8 cellular contexts compared by ENCODE assay signal in the genomic region with DNA sequence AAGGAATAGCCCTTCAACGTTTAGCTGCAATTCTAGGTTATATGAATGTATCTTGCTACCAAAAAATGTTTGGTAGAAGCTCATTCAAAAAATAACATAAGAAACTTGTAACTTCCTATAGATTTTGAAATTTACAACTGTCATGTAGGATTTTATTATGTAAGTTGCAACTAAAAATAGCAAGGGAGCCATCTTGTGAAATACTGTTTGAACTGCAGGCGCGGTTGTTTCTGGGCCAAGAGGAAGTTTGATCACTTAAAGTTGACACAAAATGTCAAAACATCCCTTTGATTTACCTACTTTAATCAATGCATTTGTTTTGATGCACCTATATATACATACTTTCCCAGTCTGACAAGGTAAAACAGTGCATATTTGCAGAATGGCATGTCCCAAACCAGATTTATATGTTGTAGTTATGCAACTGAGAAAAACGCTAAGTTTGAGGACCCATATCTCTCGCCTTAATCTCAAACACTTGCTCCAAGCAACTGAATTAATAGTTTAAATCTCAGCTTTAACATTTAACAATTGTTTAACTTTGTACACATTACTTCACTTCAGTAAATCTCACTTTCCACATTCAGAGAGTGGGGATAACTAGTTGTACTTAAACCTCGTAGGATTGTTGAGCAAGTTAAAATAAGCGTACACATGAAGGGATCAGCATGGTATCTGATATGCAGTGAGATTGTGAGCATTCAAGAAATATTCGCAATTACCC.
A peak's percentile ranks its signal among the peaks of the same experiment; 100 is the strongest.
DNase-seq lines count a peak whose midpoint lies in the region; TF ChIP-seq lines count a peak whose summit lies in the region.

No MANE protein-coding gene starts in this region.

- no peak overlapping the region for H2AK5ac ChIP-seq in mesenchymal stem cell (ENCODE audit: low read length, severe bottlenecking)

- no peak overlapping the region for H3K4ac ChIP-seq in mesenchymal stem cell (ENCODE audit: low read depth in 1 of 2, low read length in 2 of 2)

- H2BK120ac ChIP-seq in mesenchymal stem cell (ENCODE audit: low read depth, low read length), result no peak overlapping the region

- H3K4me2 ChIP-seq in MM.1S (ENCODE audit: low read depth, low read length) (no peak overlapping the region), mesenchymal stem cell (ENCODE audit: low read length, poor library complexity, severe bottlenecking) (no peak overlapping the region)

- no peak overlapping the region for H2BK5ac ChIP-seq in mesenchymal stem cell (ENCODE audit: low read depth, low read length, poor library complexity, severe bottlenecking)

- no peak overlapping the region for H3K4me3 ChIP-seq in MM.1S (ENCODE audit: low read length)
- no peak overlapping the region for H3K4me3 ChIP-seq in mesenchymal stem cell (ENCODE audit: insufficient read depth in 1 of 2, low read depth in 1 of 2, low read length in 2 of 2)
- H3K4me3 ChIP-seq in H7 (ENCODE audit: insufficient read depth, low read depth, low read length), result no peak overlapping the region

- H3K27me3 ChIP-seq in MM.1S (replicated peaks; ENCODE audit: insufficient read depth, low read length) (no peaks in the 10 kb centered on the region), mesenchymal stem cell (ENCODE audit: control insufficient read depth in 1 of 2, insufficient read depth in 1 of 2, low read length in 2 of 2) (no peaks in the 10 kb centered on the region), H7 (ENCODE audit: control insufficient read depth, insufficient read depth, low read length) (no peaks in the 10 kb centered on the region)

- H3K14ac ChIP-seq in mesenchymal stem cell (ENCODE audit: low read length in 2 of 2), result no peak overlapping the region

- H3K79me2 ChIP-seq in MM.1S (ENCODE audit: low read length), result no peaks in the 10 kb centered on the region

- H4K20me1 ChIP-seq in MM.1S (ENCODE audit: insufficient read depth, low read length), result no peaks in the 10 kb centered on the region

- DNase-seq in EL, result peak; percentile 35
- no peak for DNase-seq in MM.1S
- DNase-seq in amniotic epithelial cell (ENCODE audit: low read depth), result peak; percentile 50
- DNase-seq in mesenchymal stem cell, result peak; percentile 39
- no peak for DNase-seq in islet precursor cell
- no peak for DNase-seq in H7
- no peak for DNase-seq in stimulated activated CD4-positive, alpha-beta T cell treated with anti-CD3 and anti-CD28 coated beads, Interleukin-2, amount 100 ng/mL, for 48 hours
- no peak for DNase-seq in mesenteric fat pad (ENCODE audit: low spot score)

- H3F3A ChIP-seq in MM.1S (ENCODE audit: insufficient read depth, low read length), result no peaks in the 10 kb centered on the region

- H3K9ac ChIP-seq in MM.1S (ENCODE audit: low read length) (no peak overlapping the region), mesenchymal stem cell (ENCODE audit: low read length) (peak overlapping the region; percentile 45)

- no peak overlapping the region for H4K8ac ChIP-seq in mesenchymal stem cell (ENCODE audit: low read length)

- no peak overlapping the region for H2BK15ac ChIP-seq in mesenchymal stem cell (ENCODE audit: low read depth, poor library complexity, severe bottlenecking)

- no peak overlapping the region for H2BK12ac ChIP-seq in mesenchymal stem cell (ENCODE audit: low read length in 2 of 2)

- H4K91ac ChIP-seq in mesenchymal stem cell (ENCODE audit: low read length), result no peak overlapping the region

- no peak overlapping the region for H3K27ac ChIP-seq in MM.1S (ENCODE audit: low read length)
- no peak overlapping the region for H3K27ac ChIP-seq in mesenchymal stem cell (ENCODE audit: low read length, poor library complexity, severe bottlenecking)

- 77% methylated on average over 6 of the region's 8 CpGs for WGBS in mesenchymal stem cell

- H3K36me3 ChIP-seq in MM.1S (replicated peaks; ENCODE audit: insufficient read depth, low read length), result no peaks in the 10 kb centered on the region
- H3K36me3 ChIP-seq in mesenchymal stem cell (ENCODE audit: control insufficient read depth in 1 of 2, insufficient read depth in 2 of 2, low read depth in 1 of 2, low read length in 2 of 2), result peaks cover 0 to 2% of the 10 kb centered on the region in 2 experiments
- no peaks in the 10 kb centered on the region for H3K36me3 ChIP-seq in H7 (replicated peaks; ENCODE audit: control insufficient read depth, insufficient read depth, low read length)

- H3K4me1 ChIP-seq in MM.1S (ENCODE audit: low read length), result no peaks in the 10 kb centered on the region
- H3K4me1 ChIP-seq in mesenchymal stem cell (ENCODE audit: control insufficient read depth, insufficient read depth, low read depth, low read length), result no peaks in the 10 kb centered on the region

- no peak overlapping the region for H3K18ac ChIP-seq in mesenchymal stem cell (ENCODE audit: low read depth in 1 of 2, low read length in 2 of 2)

- H2AFZ ChIP-seq in MM.1S (ENCODE audit: low read length), result no peak overlapping the region
- H2AFZ ChIP-seq in mesenchymal stem cell (ENCODE audit: low read depth, low read length), result no peak overlapping the region

- peak; percentile 24; the same call in 1 of the 2 replicates for TF ChIP-seq CTCF in MM.1S (IDR thresholded peaks at IDR 0.05; ENCODE audit: low read length)

- H3K79me1 ChIP-seq in mesenchymal stem cell (replicated peaks; ENCODE audit: low read length, poor library complexity, severe bottlenecking), result no peaks in the 10 kb centered on the region

- no peaks in the 10 kb centered on the region for H3K9me2 ChIP-seq in MM.1S (replicated peaks; ENCODE audit: insufficient read depth, low read length)

- no peak overlapping the region for H3K23ac ChIP-seq in mesenchymal stem cell (ENCODE audit: low read length in 2 of 2)

- H3K9me3 ChIP-seq in MM.1S (replicated peaks; ENCODE audit: insufficient read depth, low read length), result no peaks in the 10 kb centered on the region
- H3K9me3 ChIP-seq in mesenchymal stem cell (ENCODE audit: control insufficient read depth, low read length), result peaks cover 11% of the 10 kb centered on the region

Comparison
In these comparisons a context has a peak if more than half of its experiments do, and no peak if none do; other contexts are left out.
1. DNase-seq: peak in EL (single experiment), amniotic epithelial cell (single experiment) and mesenchymal stem cell (single experiment); none in MM.1S (single experiment), islet precursor cell (single experiment), H7 (single experiment), stimulated activated CD4-positive, alpha-beta T cell treated with anti-CD3 and anti-CD28 coated beads, Interleukin-2, amount 100 ng/mL, for 48 hours (0 of 2) and mesenteric fat pad (single experiment).